In the genomic region with DNA sequence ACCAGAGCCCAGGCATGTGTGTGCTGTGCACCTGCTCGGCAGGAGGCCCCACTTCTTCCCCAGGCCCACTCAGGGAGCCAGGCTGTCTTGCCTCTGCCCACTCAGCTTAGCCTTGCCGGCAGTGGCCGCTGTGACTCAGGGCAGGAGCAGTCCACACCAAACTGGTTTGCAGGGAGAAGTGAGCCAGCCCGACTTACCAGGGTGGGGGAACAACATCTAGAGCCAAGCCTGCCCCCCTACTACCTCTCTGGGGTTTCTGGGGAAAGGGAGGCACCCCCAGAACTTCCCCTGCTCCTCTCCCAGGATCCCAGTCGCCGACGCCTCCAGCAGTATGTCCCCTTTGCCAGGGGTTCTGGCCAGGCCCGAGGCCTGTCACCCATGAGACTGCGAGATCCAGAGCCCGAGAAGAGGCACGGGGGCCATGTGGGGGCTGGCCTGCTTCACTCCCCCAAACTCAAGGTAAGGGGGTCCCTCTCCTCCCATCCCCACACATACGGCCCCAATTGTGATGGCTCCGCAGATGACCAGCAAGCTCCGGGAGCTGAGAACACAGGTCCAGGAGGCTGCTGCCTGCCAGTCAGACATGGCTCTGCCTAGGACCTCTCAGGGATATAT, we compare ENCODE assay signal across 17 cellular contexts. TPM values are rescaled to one million over a fixed set of nuclear protein-coding genes. Genes with fewer than 3 reads are reported as not detected.
DNase-seq lines count a peak whose midpoint lies in the region; ATAC-seq and TF ChIP-seq lines count a peak whose summit lies in the region.
"Had no signal": no experiment of that assay in that cellular context is flagged by ENCODE, and none has a peak within 500 bp of the region (broad histone marks: within the 10 kb centered on the region; RNA-seq: fewer than 3 reads in every experiment).

No MANE protein-coding gene starts in this region.

- peak overlapping the region; percentile 40 for H4K91ac ChIP-seq in trophoblast cell (ENCODE audit: low read depth, low read length)

- H3K36me3 Mint-ChIP-seq in activated CD8-positive, alpha-beta memory T cell treated with anti-CD3 and anti-CD28 coated beads, Interleukin-2, amount 10 ng/mL, durations not matched to agents 7 days and 5 days = no peaks in the 10 kb centered on the region
- H3K36me3 Mint-ChIP-seq in activated naive CD8-positive, alpha-beta T cell treated with anti-CD3 and anti-CD28 coated beads, Interleukin-2, amount 50 U/mL, for 24 hours (ENCODE audit: low read depth) = no peaks in the 10 kb centered on the region
- H3K36me3 Mint-ChIP-seq: naive thymus-derived CD4-positive, alpha-beta T cell had no signal

- no peak overlapping the region for H3K4me2 ChIP-seq in trophoblast cell (ENCODE audit: low read length)

- H2BK12ac ChIP-seq in trophoblast cell (ENCODE audit: low read length) = peak overlapping the region; percentile 55

- H2AFZ ChIP-seq in trophoblast cell (ENCODE audit: insufficient read depth, low read length, poor library complexity) = no peak overlapping the region

- peak overlapping the region; percentile 15 for H4K8ac ChIP-seq in trophoblast cell (ENCODE audit: low read depth, low read length)

- ATAC-seq in esophagus mucosa (peak; percentile 34), GM19035 (IDR thresholded peaks at IDR 0.05; ENCODE audit: unreplicated experiment) (no peak)
- ATAC-seq in activated CD8-positive, alpha-beta memory T cell treated with anti-CD3 and anti-CD28 coated beads, Interleukin-2, amount 10 ng/mL, durations not matched to agents 7 days and 5 days = no peak
- no peak for ATAC-seq in activated naive CD8-positive, alpha-beta T cell treated with anti-CD3 and anti-CD28 coated beads, Interleukin-2, amount 50 U/mL, for 24 hours

- no peak overlapping the region for H4K12ac ChIP-seq in trophoblast cell (ENCODE audit: low read depth, low read length)

- H3K4ac ChIP-seq in trophoblast cell (ENCODE audit: low read depth, low read length) = no peak overlapping the region

- peaks cover 17% of the 10 kb centered on the region for H3K79me1 ChIP-seq in trophoblast cell (ENCODE audit: low read length)

- H3K4me1 Mint-ChIP-seq in activated CD8-positive, alpha-beta memory T cell treated with anti-CD3 and anti-CD28 coated beads, Interleukin-2, amount 10 ng/mL, durations not matched to agents 7 days and 5 days = peaks cover 15% of the 10 kb centered on the region
- H3K4me1 Mint-ChIP-seq in activated naive CD8-positive, alpha-beta T cell treated with anti-CD3 and anti-CD28 coated beads, Interleukin-2, amount 50 U/mL, for 24 hours = peaks cover 33% of the 10 kb centered on the region

- CTCF ChIA-PET in activated CD8-positive, alpha-beta memory T cell treated with anti-CD3 and anti-CD28 coated beads, Interleukin-2, amount 10 ng/mL, durations not matched to agents 7 days and 5 days (lab: Charles Lee) = interaction anchor here (0.7 kb wide), 1 partner anchor 9 kb away, joined by 3 read pairs; no protein-coding TSS in a partner anchor

- no peak overlapping the region for H2BK5ac ChIP-seq in trophoblast cell (ENCODE audit: low read depth, low read length, poor library complexity)

- H3K27ac Mint-ChIP-seq in activated CD8-positive, alpha-beta memory T cell treated with anti-CD3 and anti-CD28 coated beads, Interleukin-2, amount 10 ng/mL, durations not matched to agents 7 days and 5 days = no peak overlapping the region
- H3K27ac Mint-ChIP-seq in activated naive CD8-positive, alpha-beta T cell treated with anti-CD3 and anti-CD28 coated beads, Interleukin-2, amount 50 U/mL, for 24 hours = no peak overlapping the region
- H3K27ac Mint-ChIP-seq: activated CD4-positive, alpha-beta T cell treated with anti-CD3 and anti-CD28 coated beads for 36 hours; HFFc6; naive thymus-derived CD4-positive, alpha-beta T cell had no signal

- peak; percentile 56 for DNase-seq in AG20443 (ENCODE audit: low spot score)
- DNase-seq in Peyer's patch = peak in 1 of 3 donors; percentile 45
- DNase-seq in trophoblast cell = peak in 1 of 2 donors; percentile 51
- DNase-seq in activated CD8-positive, alpha-beta memory T cell treated with anti-CD3 and anti-CD28 coated beads, Interleukin-2, amount 10 ng/mL, durations not matched to agents 7 days and 5 days = no peak
- DNase-seq in activated naive CD8-positive, alpha-beta T cell treated with anti-CD3 and anti-CD28 coated beads, Interleukin-2, amount 50 U/mL, for 24 hours = no peak
- DNase-seq in DMS153 (lab: John Stamatoyannopoulos, UW) = no peak
- DNase-seq: dorsolateral prefrontal cortex; HFFc6; NCI-H187 treated with DMSO at 0.1 percent for 48 hours; retina; stimulated activated CD4-positive, alpha-beta T cell treated with anti-CD3 and anti-CD28 coated beads, Interleukin-4, amount 100 ng/mL, for 4 hours; T-helper 2 cell had no signal

- peak overlapping the region; percentile 35 for H3K18ac ChIP-seq in trophoblast cell (ENCODE audit: low read length)

- no peak for TF ChIP-seq CTCF in Peyer's patch (IDR thresholded peaks at IDR 0.05)

- H3K27ac ChIP-seq in Peyer's patch = peak overlapping the region in 3 of 4 donors; percentile 92 to 99 (median 93)
- peak overlapping the region; percentile 3 for H3K27ac ChIP-seq in trophoblast cell (ENCODE audit: low read depth, low read length)
- H3K27ac ChIP-seq: dorsolateral prefrontal cortex had no signal

- peak overlapping the region; percentile 44 for H2AK5ac ChIP-seq in trophoblast cell (ENCODE audit: low read length)

- H3K9me3 Mint-ChIP-seq in activated CD8-positive, alpha-beta memory T cell treated with anti-CD3 and anti-CD28 coated beads, Interleukin-2, amount 10 ng/mL, durations not matched to agents 7 days and 5 days (ENCODE audit: low read depth) = no peaks in the 10 kb centered on the region
- no peaks in the 10 kb centered on the region for H3K9me3 Mint-ChIP-seq in activated naive CD8-positive, alpha-beta T cell treated with anti-CD3 and anti-CD28 coated beads, Interleukin-2, amount 50 U/mL, for 24 hours
- H3K9me3 Mint-ChIP-seq: HFFc6; naive thymus-derived CD4-positive, alpha-beta T cell; stimulated activated effector memory CD8-positive, alpha-beta T cell treated with anti-CD3 and anti-CD28 coated beads, Interleukin-12 subunit alpha, Interleukin-12 subunit beta, amount 100 ng/mL, for 72 hours had no signal

- H3K9ac ChIP-seq in trophoblast cell (ENCODE audit: low read length) = no peak overlapping the region

- no peaks in the 10 kb centered on the region for H3K9me3 ChIP-seq in Peyer's patch
- no peaks in the 10 kb centered on the region for H3K9me3 ChIP-seq in trophoblast cell (ENCODE audit: insufficient read depth, low read depth, low read length)

- peak overlapping the region; percentile 43 for H2BK120ac ChIP-seq in trophoblast cell (ENCODE audit: insufficient read depth, low read length, poor library complexity)

- H3K14ac ChIP-seq in trophoblast cell (ENCODE audit: low read length) = peak overlapping the region; percentile 30

- H3K79me2 ChIP-seq in trophoblast cell (ENCODE audit: control insufficient read depth, insufficient read depth, low read length, poor library complexity) = peaks cover 4% of the 10 kb centered on the region

- peaks cover 17% of the 10 kb centered on the region for H3K27me3 Mint-ChIP-seq in activated CD8-positive, alpha-beta memory T cell treated with anti-CD3 and anti-CD28 coated beads, Interleukin-2, amount 10 ng/mL, durations not matched to agents 7 days and 5 days
- peaks cover 22% of the 10 kb centered on the region for H3K27me3 Mint-ChIP-seq in activated naive CD8-positive, alpha-beta T cell treated with anti-CD3 and anti-CD28 coated beads, Interleukin-2, amount 50 U/mL, for 24 hours

- no peak for TF ChIP-seq POLR2A in Peyer's patch (IDR thresholded peaks at IDR 0.05)

- H3K36me3 ChIP-seq in Peyer's patch (peaks cover 0 to 53% (median 0%) of the 10 kb centered on the region in 3 donors), trophoblast cell (ENCODE audit: control insufficient read depth in 1 of 2, insufficient read depth in 2 of 2, low read length in 2 of 2) (peaks cover 4 to 5% of the 10 kb centered on the region in 2 experiments)

- H3K4me3 Mint-ChIP-seq in activated CD8-positive, alpha-beta memory T cell treated with anti-CD3 and anti-CD28 coated beads, Interleukin-2, amount 10 ng/mL, durations not matched to agents 7 days and 5 days = no peak overlapping the region
- no peak overlapping the region for H3K4me3 Mint-ChIP-seq in activated naive CD8-positive, alpha-beta T cell treated with anti-CD3 and anti-CD28 coated beads, Interleukin-2, amount 50 U/mL, for 24 hours
- H3K4me3 Mint-ChIP-seq: activated CD4-positive, alpha-beta T cell treated with anti-CD3 and anti-CD28 coated beads for 36 hours; HFFc6; naive thymus-derived CD4-positive, alpha-beta T cell; stimulated activated effector memory CD8-positive, alpha-beta T cell treated with anti-CD3 and anti-CD28 coated beads, Interleukin-12 subunit alpha, Interleukin-12 subunit beta, amount 100 ng/mL, for 72 hours had no signal

- no peak overlapping the region for H3K23ac ChIP-seq in trophoblast cell (ENCODE audit: low read length)

- WGBS in trophoblast cell (ENCODE audit: extremely low coverage, insufficient coverage, insufficient read length) = no CpG with 5 or more reads among the region's 14 CpGs

- H3K4me3 ChIP-seq in Peyer's patch (peak overlapping the region in 2 of 4 donors; percentile 1 to 46), trophoblast cell (ENCODE audit: low read depth, low read length) (no peak overlapping the region)
- H3K4me3 ChIP-seq: dorsolateral prefrontal cortex had no signal

- H3K27me3 ChIP-seq in Peyer's patch (peaks cover 0 to 6% of the 10 kb centered on the region in 2 donors), trophoblast cell (ENCODE audit: insufficient read depth, low read length) (no peaks in the 10 kb centered on the region)

- H3K4me1 ChIP-seq in Peyer's patch (peaks cover 0 to 27% (median 6%) of the 10 kb centered on the region in 4 donors), trophoblast cell (ENCODE audit: control insufficient read depth in 1 of 2, insufficient read depth in 2 of 2, low read length in 2 of 2) (peaks cover 38 to 49% of the 10 kb centered on the region in 2 experiments)

RNA-seq across cellular contexts. Expression of a gene that starts 3.0 kb away (rescaled TPM):
- total RNA-seq in Peyer's patch = 100 to 1,000 TPM; 145 to 543 (median 176) TPM
- 21.1 TPM for total RNA-seq in esophagus mucosa
- 17.4 and 20.1 TPM in 2 replicates for polyA plus RNA-seq in trophoblast cell (2013)
- not detected for total RNA-seq in activated CD8-positive, alpha-beta memory T cell treated with anti-CD3 and anti-CD28 coated beads, Interleukin-2, amount 10 ng/mL, durations not matched to agents 7 days and 5 days
- total RNA-seq: activated CD4-positive, alpha-beta T cell treated with anti-CD3 and anti-CD28 coated beads for 36 hours; HFFc6; naive thymus-derived CD4-positive, alpha-beta T cell had no signal

RNA-seq across cellular contexts. Expression of a gene that starts 28.4 kb away (rescaled TPM):
- total RNA-seq in Peyer's patch (100 to 1,000 TPM in 3 of 4 donors, 10 to 100 TPM in 1; 90.8 to 547 (median 393) TPM), esophagus mucosa (99.3 TPM)
- 81.0 and 90.7 TPM in 2 replicates for polyA plus RNA-seq in trophoblast cell (2013)
- total RNA-seq in activated CD8-positive, alpha-beta memory T cell treated with anti-CD3 and anti-CD28 coated beads, Interleukin-2, amount 10 ng/mL, durations not matched to agents 7 days and 5 days = 10 to 100 TPM; 63.3 to 71.5 TPM

Comparison
In these comparisons a context has a peak if more than half of its experiments do, and no peak if none do; other contexts are left out.
1. RNA of a gene that starts 3.0 kb away (total RNA-seq): 145 to 543 TPM in Peyer's patch and 21.1 TPM in esophagus mucosa (single experiment); not detected in activated CD8-positive, alpha-beta memory T cell treated with anti-CD3 and anti-CD28 coated beads, Interleukin-2, amount 10 ng/mL, durations not matched to agents 7 days and 5 days; every median in the first group is over 10 times any median in the second.